In genomic region chr6:125986295-125986955, GRCh38 we compare ENCODE assay signal across 8 cellular contexts. TPM values are rescaled to one million over a fixed set of nuclear protein-coding genes. Genes with fewer than 3 reads are reported as not detected.
A peak's percentile ranks its signal among the peaks of the same experiment; 100 is the strongest.
DNase-seq lines count a peak whose midpoint lies in the region; ATAC-seq and TF ChIP-seq lines count a peak whose summit lies in the region.

TRMT11 (plus strand) TSS chr6:125986540; CDS start chr6:125986551, 11 bp downstream.

- no peaks in the 10 kb centered on the region for H3K36me3 ChIP-seq in PC-3 (ENCODE audit: low read depth, low read length)

- H3K9me3 ChIP-seq in PC-3 (ENCODE audit: low read length): no peaks in the 10 kb centered on the region

- peak within 1 kb of the TSS; percentile 85 for H3K4me2 ChIP-seq in PC-3 (ENCODE audit: low read length)

- H3K9ac ChIP-seq in PC-3 (ENCODE audit: low read length): peak within 1 kb of the TSS; percentile 89

- no peak for TF ChIP-seq CTCF in PC-3 (conservative IDR thresholded peaks at IDR 0.05; ENCODE audit: low read depth, low read length)

- H4K20me1 ChIP-seq in PC-3 (ENCODE audit: low read length): peaks cover 5% of the 10 kb centered on the region

- ATAC-seq in GM21576 (IDR thresholded peaks at IDR 0.05; ENCODE audit: unreplicated experiment) (peak; percentile 93), PC-3 (peak; percentile 92), naive B cell (ENCODE audit: low read depth in 2 of 2) (peak; percentile 95)
- peak; percentile 98 to 99 for ATAC-seq in activated T-cell treated with anti-CD3 and anti-CD28 coated beads, Interleukin-2, amount 50 U/mL, for 4 hours
- ATAC-seq in stimulated activated effector memory CD8-positive, alpha-beta T cell treated with anti-CD3 and anti-CD28 coated beads, Interleukin-12 subunit alpha, Interleukin-12 subunit beta, amount 100 ng/mL, for 72 hours: peak; percentile 98

- H3K27ac Mint-ChIP-seq in IgD-negative memory B cell: no peak within 1 kb of the TSS
- H3K27ac Mint-ChIP-seq in naive B cell: no peak within 1 kb of the TSS
- no peak within 1 kb of the TSS for H3K27ac Mint-ChIP-seq in stimulated activated effector memory CD8-positive, alpha-beta T cell treated with anti-CD3 and anti-CD28 coated beads, Interleukin-12 subunit alpha, Interleukin-12 subunit beta, amount 100 ng/mL, for 72 hours

- H3K27me3 ChIP-seq in PC-3 (ENCODE audit: low read length): no peaks in the 10 kb centered on the region

- intact Hi-C loops in PC-3 (cut with micrococcal nuclease): no loop called here

- CTCF ChIA-PET in PC-3 (lab: Charles Lee): interaction anchor here (0.7 kb wide), 1 partner anchor 30 kb away, joined by 3 read pairs; the partner anchor contains the start of gene HINT3

- H3K27me3 Mint-ChIP-seq in IgD-negative memory B cell (no peaks in the 10 kb centered on the region), naive B cell (no peaks in the 10 kb centered on the region)
- H3K27me3 Mint-ChIP-seq in activated T-cell treated with anti-CD3 and anti-CD28 coated beads, Interleukin-2, amount 50 U/mL, for 4 hours (ENCODE audit: low read depth): no peaks in the 10 kb centered on the region

- TSS peak; percentile 75 for BruUV-seq in PC-3 (replicated peaks; lab: Mats Ljungman, UMichigan)

- H2AFZ ChIP-seq in PC-3 (ENCODE audit: low read length): peak within 1 kb of the TSS; percentile 95

- H3K27ac ChIP-seq in PC-3 (ENCODE audit: low read length): peak within 1 kb of the TSS; percentile 62

- DNase-seq in DMS53 (lab: John Stamatoyannopoulos, UW): peak; percentile 96
- peak; percentile 90 for DNase-seq in PC-3
- DNase-seq in activated T-cell treated with anti-CD3 and anti-CD28 coated beads, Interleukin-2, amount 50 U/mL, for 4 hours: peak; percentile 74
- DNase-seq in fibroblast of gingiva (ENCODE audit: low read depth): peak; percentile 78
- peak; percentile 70 for DNase-seq in naive B cell
- DNase-seq in stimulated activated effector memory CD8-positive, alpha-beta T cell treated with anti-CD3 and anti-CD28 coated beads, Interleukin-12 subunit alpha, Interleukin-12 subunit beta, amount 100 ng/mL, for 72 hours (ENCODE audit: low spot score in 2 of 2): peak; percentile 60 to 90

- POLR2A ChIA-PET in PC-3 (lab: Charles Lee; ENCODE audit: unreplicated experiment): interaction anchor here (0.5 kb wide), 2 partner anchors 196 to 810 kb away, joined by 3 read pairs; no protein-coding TSS in a partner anchor

- no peaks in the 10 kb centered on the region for H3K9me2 ChIP-seq in PC-3 (replicated peaks; ENCODE audit: low read length)

- H3K4me1 Mint-ChIP-seq in IgD-negative memory B cell: peaks cover 6 to 10% (median 8%) of the 10 kb centered on the region in 3 donors
- H3K4me1 Mint-ChIP-seq in activated T-cell treated with anti-CD3 and anti-CD28 coated beads, Interleukin-2, amount 50 U/mL, for 4 hours (ENCODE audit: low read depth): peaks cover 16% of the 10 kb centered on the region
- peaks cover 0 to 6% (median 0%) of the 10 kb centered on the region in 3 donors for H3K4me1 Mint-ChIP-seq in naive B cell
- H3K4me1 Mint-ChIP-seq in stimulated activated effector memory CD8-positive, alpha-beta T cell treated with anti-CD3 and anti-CD28 coated beads, Interleukin-12 subunit alpha, Interleukin-12 subunit beta, amount 100 ng/mL, for 72 hours: no peaks in the 10 kb centered on the region

- H3K4me3 ChIP-seq in PC-3 (ENCODE audit: low read length): peak within 1 kb of the TSS; percentile 84

- no peaks in the 10 kb centered on the region for H3F3A ChIP-seq in PC-3 (ENCODE audit: low read length, unreplicated experiment)

- no peaks in the 10 kb centered on the region for H3K36me3 Mint-ChIP-seq in IgD-negative memory B cell
- H3K36me3 Mint-ChIP-seq in activated T-cell treated with anti-CD3 and anti-CD28 coated beads, Interleukin-2, amount 50 U/mL, for 4 hours (ENCODE audit: insufficient read depth): no peaks in the 10 kb centered on the region
- no peaks in the 10 kb centered on the region for H3K36me3 Mint-ChIP-seq in naive B cell
- no peaks in the 10 kb centered on the region for H3K36me3 Mint-ChIP-seq in stimulated activated effector memory CD8-positive, alpha-beta T cell treated with anti-CD3 and anti-CD28 coated beads, Interleukin-12 subunit alpha, Interleukin-12 subunit beta, amount 100 ng/mL, for 72 hours

- peaks cover 66% of the 10 kb centered on the region for H3K79me2 ChIP-seq in PC-3 (ENCODE audit: low read length)

- peaks cover 43% of the 10 kb centered on the region for H3K4me1 ChIP-seq in PC-3 (ENCODE audit: insufficient read depth, low read length)

- H3K4me3 Mint-ChIP-seq in IgD-negative memory B cell (peak within 1 kb of the TSS in 2 of 4 donors; percentile 14 to 65), naive B cell (peak within 1 kb of the TSS in 3 of 8 donors; percentile 6 to 77 (median 30))
- H3K4me3 Mint-ChIP-seq in activated T-cell treated with anti-CD3 and anti-CD28 coated beads, Interleukin-2, amount 50 U/mL, for 4 hours: peak within 1 kb of the TSS; percentile 33
- H3K4me3 Mint-ChIP-seq in stimulated activated effector memory CD8-positive, alpha-beta T cell treated with anti-CD3 and anti-CD28 coated beads, Interleukin-12 subunit alpha, Interleukin-12 subunit beta, amount 100 ng/mL, for 72 hours: no peak within 1 kb of the TSS

- H3K9me3 Mint-ChIP-seq in IgD-negative memory B cell (no peaks in the 10 kb centered on the region), naive B cell (no peaks in the 10 kb centered on the region)
- no peaks in the 10 kb centered on the region for H3K9me3 Mint-ChIP-seq in activated T-cell treated with anti-CD3 and anti-CD28 coated beads, Interleukin-2, amount 50 U/mL, for 4 hours
- no peaks in the 10 kb centered on the region for H3K9me3 Mint-ChIP-seq in stimulated activated effector memory CD8-positive, alpha-beta T cell treated with anti-CD3 and anti-CD28 coated beads, Interleukin-12 subunit alpha, Interleukin-12 subunit beta, amount 100 ng/mL, for 72 hours

RNA-seq across cellular contexts. Expression of gene TRMT11, which starts in this region (rescaled TPM):
- polyA plus RNA-seq in IgD-negative memory B cell (10.0 TPM), naive B cell (ENCODE audit: low read depth in 6 of 6) (10 to 100 TPM in 1 of 6 donors, 1 to 10 TPM in 4, not detected in 1; 5.7 to 10.5 (median 8.9) TPM)
- 17.9 and 23.5 TPM in 2 replicates for total RNA-seq in PC-3 (2014; rRNA removed)
- 10 to 100 TPM; 26.9 to 30.1 (median 29.2) TPM for total RNA-seq in activated T-cell treated with anti-CD3 and anti-CD28 coated beads, Interleukin-2, amount 50 U/mL, for 4 hours

Comparison
In these comparisons a context has a peak if more than half of its experiments do, and no peak if none do; other contexts are left out.
1. Peak in every context shown above with its lines: DNase-seq, ATAC-seq, H3K4me3 ChIP-seq and H3K27ac ChIP-seq.